8 cellular contexts compared by ENCODE assay signal in the genomic region with DNA sequence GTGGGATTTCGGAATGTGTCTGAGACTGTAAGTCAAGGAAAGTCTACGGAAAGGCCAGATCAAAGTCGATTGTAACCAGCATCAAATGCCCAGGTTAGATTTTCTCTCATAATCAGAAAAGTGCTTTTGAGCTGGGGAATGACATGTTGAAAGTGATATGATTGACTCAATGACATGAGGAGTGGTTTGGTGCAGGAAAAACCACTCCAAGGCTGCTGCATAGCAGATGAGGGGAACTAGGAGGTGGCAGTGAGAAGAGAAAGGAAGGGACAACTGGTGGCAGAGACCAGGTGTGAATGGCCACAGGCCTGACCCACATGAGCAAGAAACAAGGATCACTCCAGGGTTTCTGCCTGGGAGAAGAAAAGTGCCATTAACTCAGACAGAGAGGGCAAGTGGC. TPM values are rescaled to one million over a fixed set of nuclear protein-coding genes. Genes with fewer than 3 reads are reported as not detected.
DNase-seq lines count a peak whose midpoint lies in the region; ATAC-seq and TF ChIP-seq lines count a peak whose summit lies in the region.

No MANE protein-coding gene starts in this region.

- no CpG with 5 or more reads among the region's 3 CpGs for WGBS in H9 (ENCODE audit: extremely low coverage, insufficient read length, low lambda C conversion rate)
- WGBS in gastroesophageal sphincter (ENCODE audit: low coverage in 1 of 2), 2 donors = 6% methylated on average over 3 of the region's 3 CpGs; no CpG with 5 or more reads in 1 of the 2 donors

- no peaks in the 10 kb centered on the region for H3K27me3 ChIP-seq in H9 (ENCODE audit: insufficient read depth, low read length)
- H3K27me3 ChIP-seq in gastroesophageal sphincter = no peaks in the 10 kb centered on the region

- no peak overlapping the region for H2AK5ac ChIP-seq in H9 (ENCODE audit: insufficient read length, low read length)

- H3K4me3 Mint-ChIP-seq in H9 = peak overlapping the region; percentile 83 to 86

- no peak overlapping the region for H3K23ac ChIP-seq in H9 (ENCODE audit: insufficient read length, low read depth, low read length)

- peaks cover 4% of the 10 kb centered on the region for H3K23me2 ChIP-seq in H9 (ENCODE audit: insufficient read length, low read depth, low read length, poor library complexity, severe bottlenecking)

- H3K27me3 Mint-ChIP-seq in H9 (ENCODE audit: low read depth) = peaks cover 12% of the 10 kb centered on the region

- no peak overlapping the region for H4K5ac ChIP-seq in H9 (ENCODE audit: insufficient read length, low read depth, low read length)

- H4K8ac ChIP-seq in H9 (replicated peaks; ENCODE audit: insufficient read length, low read depth, low read length) = no peak overlapping the region

- TF ChIP-seq POLR2A in gastroesophageal sphincter (IDR thresholded peaks at IDR 0.05) = no peak

- no peak overlapping the region for H3T11ph ChIP-seq in H9 (ENCODE audit: low read length)

- H3K9me3 ChIP-seq in H9 (ENCODE audit: control insufficient read depth, low read depth, low read length) = no peaks in the 10 kb centered on the region
- H3K9me3 ChIP-seq in gastroesophageal sphincter = no peaks in the 10 kb centered on the region

- no peak overlapping the region for H2BK120ac ChIP-seq in H9 (ENCODE audit: low read depth, low read length, poor library complexity, severe bottlenecking)

- peak overlapping the region; percentile 33 for H4K91ac ChIP-seq in H9 (ENCODE audit: insufficient read length, low read depth, low read length)

- H2BK5ac ChIP-seq in H9 (ENCODE audit: insufficient read length, low read length) = no peak overlapping the region

- H3K4ac ChIP-seq in H9 (ENCODE audit: low read depth, low read length) = no peak overlapping the region

- no peaks in the 10 kb centered on the region for H3K36me3 Mint-ChIP-seq in H9 (ENCODE audit: insufficient read depth in 1 of 3, low read depth in 3 of 3)

- H3K27ac ChIP-seq in H9 (ENCODE audit: insufficient read length, low read depth, low read length) (no peak overlapping the region), gastroesophageal sphincter (peak overlapping the region; percentile 54 to 95 (median 93))

- H2BK12ac ChIP-seq in H9 (ENCODE audit: insufficient read length, low read depth, low read length) = no peak overlapping the region

- H3K4me1 Mint-ChIP-seq in H9 = peaks cover 12 to 14% of the 10 kb centered on the region in 2 experiments

- H3K18ac ChIP-seq in H9 (ENCODE audit: insufficient read length, low read depth, low read length) = no peak overlapping the region

- no peak overlapping the region for H3K56ac ChIP-seq in H9 (ENCODE audit: insufficient read length, low read depth, low read length)

- TF ChIP-seq CTCF in H9 (conservative IDR thresholded peaks at IDR 0.05) = no peak
- TF ChIP-seq CTCF in WI38 (IDR thresholded peaks at IDR 0.05; ENCODE audit: low read depth, low read length) = no peak
- no peak for TF ChIP-seq CTCF in gastroesophageal sphincter (IDR thresholded peaks at IDR 0.05)

- H3K4me2 ChIP-seq in H9 (ENCODE audit: insufficient read depth, insufficient read length, low read length) = peak overlapping the region; percentile 75

- no peaks in the 10 kb centered on the region for H3K79me1 ChIP-seq in H9 (ENCODE audit: insufficient read depth, low read depth, low read length, poor library complexity, severe bottlenecking)

- no peaks in the 10 kb centered on the region for H3K79me2 ChIP-seq in H9 (ENCODE audit: insufficient read depth, low read length)

- DNase-seq in H9 (no peak), skeletal muscle cell (ENCODE audit: low read depth) (no peak), NCI-H510A (lab: John Stamatoyannopoulos, UW) (no peak), NOMO-1 (lab: John Stamatoyannopoulos, UW; ENCODE audit: unreplicated experiment in 2 of 2) (no peak), AG20443 (ENCODE audit: low spot score) (no peak)

- H2AFZ ChIP-seq in H9 (ENCODE audit: low read length) = no peak overlapping the region

- no peak for ATAC-seq in gastroesophageal sphincter
- no peak for ATAC-seq in GM19463 (IDR thresholded peaks at IDR 0.05; ENCODE audit: unreplicated experiment)

- H2BK15ac ChIP-seq in H9 (ENCODE audit: low read depth, low read length) = no peak overlapping the region

- no peak overlapping the region for H3K27ac Mint-ChIP-seq in H9

- no peaks in the 10 kb centered on the region for H4K20me1 ChIP-seq in H9 (ENCODE audit: control insufficient read depth, insufficient read depth, insufficient read length)

- no peak overlapping the region for H3K14ac ChIP-seq in H9 (ENCODE audit: insufficient read depth, low read length)

- peak overlapping the region; percentile 50 for H3K9ac ChIP-seq in H9 (ENCODE audit: extremely low read depth, insufficient read length, low read length)

- H3K4me1 ChIP-seq in H9 (ENCODE audit: insufficient read depth, low read length) = peaks cover 2% of the 10 kb centered on the region; the same call in 1 of the 2 replicates
- peaks cover 0 to 61% (median 34%) of the 10 kb centered on the region in 3 donors for H3K4me1 ChIP-seq in gastroesophageal sphincter

- peak overlapping the region; percentile 98 for H3K4me3 ChIP-seq in WI38 (ENCODE audit: low read depth, low read length)
- peak overlapping the region; percentile 55 to 71 for H3K4me3 ChIP-seq in gastroesophageal sphincter
- H3K4me3 ChIP-seq in skeletal muscle cell (ENCODE audit: low read depth, low read length) = peak overlapping the region; percentile 87

- H3K9me3 Mint-ChIP-seq in H9 = no peaks in the 10 kb centered on the region; a peak in 1 of 5 replicates

- H3K36me3 ChIP-seq in gastroesophageal sphincter = no peaks in the 10 kb centered on the region

- no peak overlapping the region for H2BK20ac ChIP-seq in H9 (ENCODE audit: low read depth, low read length, poor library complexity, severe bottlenecking)

- TF ChIP-seq EP300 in gastroesophageal sphincter (IDR thresholded peaks at IDR 0.05) = no peak

RNA-seq across cellular contexts. Expression of gene SLC35F6, which starts 0.8 kb away (rescaled TPM):
- total RNA-seq in H9 (2021) (15.7 and 16.0 TPM in 2 replicates), gastroesophageal sphincter (10 to 100 TPM; 20.2 to 47.3 (median 38.2) TPM)

RNA-seq across cellular contexts. Expression of gene CENPA, which starts 20.9 kb away (rescaled TPM):
- total RNA-seq in H9 (2021) (19.3 and 21.4 TPM in 2 replicates), gastroesophageal sphincter (not detected)

Comparison
In these comparisons a context has a peak if more than half of its experiments do, and no peak if none do; other contexts are left out.
1. RNA of gene CENPA, which starts 20.9 kb away (total RNA-seq): 19.3 to 21.4 TPM in H9; not detected in gastroesophageal sphincter; every median in the first group is over 10 times any median in the second.
2. Peak in every context shown above with its lines, with median percentiles within 50 percentile points of each other: H3K4me3 ChIP-seq.